Comparison of ENCODE assay signal across 1 cellular context in the genomic region with DNA sequence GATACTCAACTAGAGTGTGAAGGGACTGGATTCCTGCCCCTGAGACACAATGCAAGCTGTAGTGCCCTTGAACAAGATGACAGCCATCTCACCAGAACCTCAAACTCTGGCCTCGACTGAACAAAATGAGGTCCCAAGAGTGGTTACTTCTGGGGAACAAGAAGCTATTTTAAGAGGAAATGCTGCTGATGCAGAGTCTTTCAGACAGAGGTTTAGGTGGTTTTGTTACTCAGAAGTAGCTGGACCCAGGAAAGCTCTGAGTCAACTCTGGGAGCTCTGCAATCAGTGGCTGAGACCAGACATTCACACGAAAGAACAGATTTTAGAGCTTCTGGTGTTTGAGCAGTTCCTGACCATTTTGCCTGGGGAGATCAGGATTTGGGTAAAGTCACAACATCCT.
TF ChIP-seq lines count a peak whose summit lies in the region.

No MANE protein-coding gene starts in this region.

TF ChIP-seq in GM12878, 131 proteins besides CTCF, POLR2A, EP300 and RAD21:
- TF ChIP-seq CREB1 (IDR thresholded peaks at IDR 0.05; ENCODE audit: low read depth) (no peak), CHD4 (IDR thresholded peaks at IDR 0.05) (no peak), FOXM1 (IDR thresholded peaks at IDR 0.05; ENCODE audit: low read depth, low read length) (no peak), ZBED1 (IDR thresholded peaks at IDR 0.05; ENCODE audit: borderline replicate concordance) (no peak), TCF12 (IDR thresholded peaks at IDR 0.05; ENCODE audit: low read depth, low read length) (no peak), EGR1 (IDR thresholded peaks at IDR 0.05; ENCODE audit: borderline replicate concordance in 1 of 2, low read depth in 2 of 2, low read length in 2 of 2) (no peak), JUNB (IDR thresholded peaks at IDR 0.05) (no peak), KDM1A (IDR thresholded peaks at IDR 0.05; ENCODE audit: borderline replicate concordance) (no peak), TCF3 (IDR thresholded peaks at IDR 0.05; ENCODE audit: borderline replicate concordance, insufficient read depth, low read depth, low read length) (no peak), PML (IDR thresholded peaks at IDR 0.05; ENCODE audit: low read length) (no peak), RBBP5 (conservative IDR thresholded peaks at IDR 0.05) (no peak), ZNF622 (IDR thresholded peaks at IDR 0.05) (no peak), ZZZ3 (IDR thresholded peaks at IDR 0.05; ENCODE audit: control insufficient read depth, insufficient read length, low read depth) (no peak), IKZF2 (IDR thresholded peaks at IDR 0.05) (no peak), EZH2 (IDR thresholded peaks at IDR 0.05; ENCODE audit: borderline replicate concordance, control insufficient read depth, low read depth, low read length) (no peak), CREM (IDR thresholded peaks at IDR 0.05; ENCODE audit: low read depth) (no peak)
- TF ChIP-seq, protein P1, sequence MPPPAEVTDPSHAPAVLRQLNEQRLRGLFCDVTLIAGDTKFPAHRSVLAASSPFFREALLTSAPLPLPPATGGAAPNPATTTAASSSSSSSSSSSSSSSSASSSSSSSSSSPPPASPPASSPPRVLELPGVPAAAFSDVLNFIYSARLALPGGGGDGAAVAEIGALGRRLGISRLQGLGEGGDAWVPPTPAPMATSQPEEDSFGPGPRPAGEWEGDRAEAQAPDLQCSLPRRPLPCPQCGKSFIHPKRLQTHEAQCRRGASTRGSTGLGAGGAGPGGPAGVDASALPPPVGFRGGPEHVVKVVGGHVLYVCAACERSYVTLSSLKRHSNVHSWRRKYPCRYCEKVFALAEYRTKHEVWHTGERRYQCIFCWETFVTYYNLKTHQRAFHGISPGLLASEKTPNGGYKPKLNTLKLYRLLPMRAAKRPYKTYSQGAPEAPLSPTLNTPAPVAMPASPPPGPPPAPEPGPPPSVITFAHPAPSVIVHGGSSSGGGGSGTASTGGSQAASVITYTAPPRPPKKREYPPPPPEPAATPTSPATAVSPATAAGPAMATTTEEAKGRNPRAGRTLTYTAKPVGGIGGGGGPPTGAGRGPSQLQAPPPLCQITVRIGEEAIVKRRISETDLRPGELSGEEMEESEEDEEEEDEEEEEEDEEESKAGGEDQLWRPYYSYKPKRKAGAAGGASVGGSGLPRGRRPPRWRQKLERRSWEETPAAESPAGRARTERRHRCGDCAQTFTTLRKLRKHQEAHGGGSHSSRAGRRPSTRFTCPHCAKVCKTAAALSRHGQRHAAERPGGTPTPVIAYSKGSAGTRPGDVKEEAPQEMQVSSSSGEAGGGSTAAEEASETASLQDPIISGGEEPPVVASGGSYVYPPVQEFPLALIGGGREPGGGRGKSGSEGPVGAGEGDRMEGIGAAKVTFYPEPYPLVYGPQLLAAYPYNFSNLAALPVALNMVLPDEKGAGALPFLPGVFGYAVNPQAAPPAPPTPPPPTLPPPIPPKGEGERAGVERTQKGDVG (CRISPR knock-in tag; IDR thresholded peaks at IDR 0.05): no peak
- TF ChIP-seq, protein P2, sequence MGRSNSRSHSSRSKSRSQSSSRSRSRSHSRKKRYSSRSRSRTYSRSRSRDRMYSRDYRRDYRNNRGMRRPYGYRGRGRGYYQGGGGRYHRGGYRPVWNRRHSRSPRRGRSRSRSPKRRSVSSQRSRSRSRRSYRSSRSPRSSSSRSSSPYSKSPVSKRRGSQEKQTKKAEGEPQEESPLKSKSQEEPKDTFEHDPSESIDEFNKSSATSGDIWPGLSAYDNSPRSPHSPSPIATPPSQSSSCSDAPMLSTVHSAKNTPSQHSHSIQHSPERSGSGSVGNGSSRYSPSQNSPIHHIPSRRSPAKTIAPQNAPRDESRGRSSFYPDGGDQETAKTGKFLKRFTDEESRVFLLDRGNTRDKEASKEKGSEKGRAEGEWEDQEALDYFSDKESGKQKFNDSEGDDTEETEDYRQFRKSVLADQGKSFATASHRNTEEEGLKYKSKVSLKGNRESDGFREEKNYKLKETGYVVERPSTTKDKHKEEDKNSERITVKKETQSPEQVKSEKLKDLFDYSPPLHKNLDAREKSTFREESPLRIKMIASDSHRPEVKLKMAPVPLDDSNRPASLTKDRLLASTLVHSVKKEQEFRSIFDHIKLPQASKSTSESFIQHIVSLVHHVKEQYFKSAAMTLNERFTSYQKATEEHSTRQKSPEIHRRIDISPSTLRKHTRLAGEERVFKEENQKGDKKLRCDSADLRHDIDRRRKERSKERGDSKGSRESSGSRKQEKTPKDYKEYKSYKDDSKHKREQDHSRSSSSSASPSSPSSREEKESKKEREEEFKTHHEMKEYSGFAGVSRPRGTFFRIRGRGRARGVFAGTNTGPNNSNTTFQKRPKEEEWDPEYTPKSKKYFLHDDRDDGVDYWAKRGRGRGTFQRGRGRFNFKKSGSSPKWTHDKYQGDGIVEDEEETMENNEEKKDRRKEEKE (IDR thresholded peaks at IDR 0.05): no peak
- TF ChIP-seq, protein P3, sequence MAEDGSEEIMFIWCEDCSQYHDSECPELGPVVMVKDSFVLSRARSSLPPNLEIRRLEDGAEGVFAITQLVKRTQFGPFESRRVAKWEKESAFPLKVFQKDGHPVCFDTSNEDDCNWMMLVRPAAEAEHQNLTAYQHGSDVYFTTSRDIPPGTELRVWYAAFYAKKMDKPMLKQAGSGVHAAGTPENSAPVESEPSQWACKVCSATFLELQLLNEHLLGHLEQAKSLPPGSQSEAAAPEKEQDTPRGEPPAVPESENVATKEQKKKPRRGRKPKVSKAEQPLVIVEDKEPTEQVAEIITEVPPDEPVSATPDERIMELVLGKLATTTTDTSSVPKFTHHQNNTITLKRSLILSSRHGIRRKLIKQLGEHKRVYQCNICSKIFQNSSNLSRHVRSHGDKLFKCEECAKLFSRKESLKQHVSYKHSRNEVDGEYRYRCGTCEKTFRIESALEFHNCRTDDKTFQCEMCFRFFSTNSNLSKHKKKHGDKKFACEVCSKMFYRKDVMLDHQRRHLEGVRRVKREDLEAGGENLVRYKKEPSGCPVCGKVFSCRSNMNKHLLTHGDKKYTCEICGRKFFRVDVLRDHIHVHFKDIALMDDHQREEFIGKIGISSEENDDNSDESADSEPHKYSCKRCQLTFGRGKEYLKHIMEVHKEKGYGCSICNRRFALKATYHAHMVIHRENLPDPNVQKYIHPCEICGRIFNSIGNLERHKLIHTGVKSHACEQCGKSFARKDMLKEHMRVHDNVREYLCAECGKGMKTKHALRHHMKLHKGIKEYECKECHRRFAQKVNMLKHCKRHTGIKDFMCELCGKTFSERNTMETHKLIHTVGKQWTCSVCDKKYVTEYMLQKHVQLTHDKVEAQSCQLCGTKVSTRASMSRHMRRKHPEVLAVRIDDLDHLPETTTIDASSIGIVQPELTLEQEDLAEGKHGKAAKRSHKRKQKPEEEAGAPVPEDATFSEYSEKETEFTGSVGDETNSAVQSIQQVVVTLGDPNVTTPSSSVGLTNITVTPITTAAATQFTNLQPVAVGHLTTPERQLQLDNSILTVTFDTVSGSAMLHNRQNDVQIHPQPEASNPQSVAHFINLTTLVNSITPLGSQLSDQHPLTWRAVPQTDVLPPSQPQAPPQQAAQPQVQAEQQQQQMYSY (CRISPR knock-in tag; IDR thresholded peaks at IDR 0.05): no peak
- TF ChIP-seq, protein P4, sequence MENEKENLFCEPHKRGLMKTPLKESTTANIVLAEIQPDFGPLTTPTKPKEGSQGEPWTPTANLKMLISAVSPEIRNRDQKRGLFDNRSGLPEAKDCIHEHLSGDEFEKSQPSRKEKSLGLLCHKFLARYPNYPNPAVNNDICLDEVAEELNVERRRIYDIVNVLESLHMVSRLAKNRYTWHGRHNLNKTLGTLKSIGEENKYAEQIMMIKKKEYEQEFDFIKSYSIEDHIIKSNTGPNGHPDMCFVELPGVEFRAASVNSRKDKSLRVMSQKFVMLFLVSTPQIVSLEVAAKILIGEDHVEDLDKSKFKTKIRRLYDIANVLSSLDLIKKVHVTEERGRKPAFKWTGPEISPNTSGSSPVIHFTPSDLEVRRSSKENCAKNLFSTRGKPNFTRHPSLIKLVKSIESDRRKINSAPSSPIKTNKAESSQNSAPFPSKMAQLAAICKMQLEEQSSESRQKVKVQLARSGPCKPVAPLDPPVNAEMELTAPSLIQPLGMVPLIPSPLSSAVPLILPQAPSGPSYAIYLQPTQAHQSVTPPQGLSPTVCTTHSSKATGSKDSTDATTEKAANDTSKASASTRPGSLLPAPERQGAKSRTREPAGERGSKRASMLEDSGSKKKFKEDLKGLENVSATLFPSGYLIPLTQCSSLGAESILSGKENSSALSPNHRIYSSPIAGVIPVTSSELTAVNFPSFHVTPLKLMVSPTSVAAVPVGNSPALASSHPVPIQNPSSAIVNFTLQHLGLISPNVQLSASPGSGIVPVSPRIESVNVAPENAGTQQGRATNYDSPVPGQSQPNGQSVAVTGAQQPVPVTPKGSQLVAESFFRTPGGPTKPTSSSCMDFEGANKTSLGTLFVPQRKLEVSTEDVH (IDR thresholded peaks at IDR 0.05; ENCODE audit: low read depth, partially characterized antibody): no peak
